In genomic region chr9:129647635-129648034, GRCh38 we compare ENCODE assay signal across 1 cellular context.
TF ChIP-seq lines count a peak whose summit lies in the region.

No MANE protein-coding gene starts in this region.

TF ChIP-seq in HepG2, 621 proteins besides CTCF, POLR2A, EP300 and RAD21:
- TF ChIP-seq HNRNPL (IDR thresholded peaks at IDR 0.05; ENCODE audit: low read depth, low read length) (0 out of 2 replicates have a peak, but pooled peaks have one; percentile 46), BRD4 (CRISPR knock-in tag; IDR thresholded peaks at IDR 0.05) (no peak)
